8 cellular contexts compared by ENCODE assay signal in the genomic region with DNA sequence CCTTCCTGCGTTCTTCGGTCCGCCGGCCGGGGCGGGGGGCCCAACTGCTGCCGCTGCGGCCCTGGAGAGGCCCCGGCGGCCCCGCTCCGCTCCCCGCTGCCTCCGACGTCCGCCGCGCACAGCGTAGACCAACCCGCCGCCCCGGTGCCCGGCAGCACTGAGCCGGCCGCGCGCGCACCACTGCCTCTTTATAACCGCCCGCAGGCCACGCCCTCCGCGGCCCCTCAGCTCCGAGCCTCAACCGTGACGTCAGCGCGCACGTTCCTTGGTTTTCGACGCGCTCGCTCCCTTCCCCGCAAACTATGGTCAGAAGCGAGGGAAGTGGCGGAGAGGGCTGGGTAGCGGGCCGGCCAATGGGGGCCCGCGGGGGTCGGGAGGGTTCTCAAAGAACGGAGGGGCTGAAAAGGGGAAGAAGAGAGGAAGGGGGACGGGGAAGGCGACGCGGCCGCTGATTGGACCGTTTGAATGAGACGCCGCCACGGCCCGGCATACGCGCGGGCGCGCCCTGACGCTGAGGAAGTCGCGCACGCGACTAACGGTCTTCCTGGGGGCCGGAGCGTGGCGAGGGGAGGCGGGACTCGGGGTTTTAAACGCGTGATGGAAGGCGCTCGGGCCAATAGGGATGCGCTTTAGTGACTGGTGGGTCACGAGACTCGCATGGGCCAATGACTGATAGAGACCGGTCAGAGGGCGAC. TPM values are rescaled to one million over a fixed set of nuclear protein-coding genes. Genes with fewer than 3 reads are reported as not detected.
DNase-seq lines count a peak whose midpoint lies in the region; ATAC-seq, FAIRE-seq and TF ChIP-seq lines count a peak whose summit lies in the region.

A gene (minus strand): TSS at position 164 of the 695 bp plus-strand sequence. CDS start 199 bp downstream, outside the sequence.

- peaks cover 6% of the 10 kb centered on the region for H3K27me3 Mint-ChIP-seq in activated T-cell treated with anti-CD3 and anti-CD28 coated beads, Interleukin-2, amount 50 U/mL, for 72 hours (ENCODE audit: low read depth)

- TF ChIP-seq POLR2A in esophagus muscularis mucosa (IDR thresholded peaks at IDR 0.05; ENCODE audit: low read depth) = peak; percentile 71

- no peaks in the 10 kb centered on the region for H3K27me3 ChIP-seq in esophagus muscularis mucosa

- H3K4me1 Mint-ChIP-seq in activated T-cell treated with anti-CD3 and anti-CD28 coated beads, Interleukin-2, amount 50 U/mL, for 72 hours (ENCODE audit: low read depth) = peaks cover 34% of the 10 kb centered on the region

- peak within 1 kb of the TSS; percentile 93 for H3K27ac Mint-ChIP-seq in activated T-cell treated with anti-CD3 and anti-CD28 coated beads, Interleukin-2, amount 50 U/mL, for 72 hours

- 0% methylated on average over 32 of the region's 87 CpGs for WGBS in esophagus muscularis mucosa

- H3K4me3 Mint-ChIP-seq in activated T-cell treated with anti-CD3 and anti-CD28 coated beads, Interleukin-2, amount 50 U/mL, for 72 hours = peak within 1 kb of the TSS; percentile 88 to 95

- intact Hi-C loops in esophagus muscularis mucosa (cut with DNase I) = no loop called here

- H3K4me3 ChIP-seq in esophagus muscularis mucosa = peak within 1 kb of the TSS; percentile 87 to 98 (median 97)

- DNase-seq in DMS79 (lab: John Stamatoyannopoulos, UW) (peak; percentile 99), RCC 7860 (ENCODE audit: low spot score) (peak; percentile 91), esophagus muscularis mucosa (ENCODE audit: extremely low spot score) (peak; percentile 100), myocyte (ENCODE audit: low read depth) (peak; percentile 100)
- DNase-seq in activated T-cell treated with anti-CD3 and anti-CD28 coated beads, Interleukin-2, amount 50 U/mL, for 72 hours = peak; percentile 96 to 98
- DNase-seq in stimulated activated CD8-positive, alpha-beta memory T cell treated with anti-CD3 and anti-CD28 coated beads, Interleukin-7, amount 100 ng/mL, for 48 hours (ENCODE audit: extremely low read depth in 1 of 2, low read depth in 1 of 2) = peak; percentile 93 to 95

- H3K36me3 ChIP-seq in KOPT-K1 (ENCODE audit: insufficient read depth, low read length) = peaks cover 41% of the 10 kb centered on the region
- peaks cover 12 to 36% (median 31%) of the 10 kb centered on the region in 4 donors for H3K36me3 ChIP-seq in esophagus muscularis mucosa

- H3K36me3 Mint-ChIP-seq in activated T-cell treated with anti-CD3 and anti-CD28 coated beads, Interleukin-2, amount 50 U/mL, for 72 hours (ENCODE audit: insufficient read depth in 2 of 2) = peaks cover 18 to 27% of the 10 kb centered on the region in 2 donors

- peak; percentile 65 for FAIRE-seq in RCC 7860 (lab: Jason Lieb, UNC)

- H3K9me3 Mint-ChIP-seq in activated T-cell treated with anti-CD3 and anti-CD28 coated beads, Interleukin-2, amount 50 U/mL, for 72 hours = peaks cover 0 to 2% of the 10 kb centered on the region in 2 donors

- H3K27ac ChIP-seq in KOPT-K1 (ENCODE audit: low read depth, low read length, poor library complexity, severe bottlenecking) (peak within 1 kb of the TSS; percentile 95), esophagus muscularis mucosa (replicated peaks in 1 of 4) (peak within 1 kb of the TSS; percentile 97 to 99 (median 98))

- H3K4me1 ChIP-seq in esophagus muscularis mucosa = peaks cover 14 to 28% (median 25%) of the 10 kb centered on the region in 4 donors

- peak; percentile 79 for ATAC-seq in GM21786 (IDR thresholded peaks at IDR 0.05; ENCODE audit: unreplicated experiment)
- peak; percentile 85 to 90 for ATAC-seq in activated T-cell treated with anti-CD3 and anti-CD28 coated beads, Interleukin-2, amount 50 U/mL, for 72 hours (replicated peaks in 1 of 2)

- TF ChIP-seq EP300 in esophagus muscularis mucosa (IDR thresholded peaks at IDR 0.05) = no peak

- no peaks in the 10 kb centered on the region for H3K9me3 ChIP-seq in KOPT-K1 (ENCODE audit: insufficient read depth, low read length, poor library complexity, severe bottlenecking)
- H3K9me3 ChIP-seq in esophagus muscularis mucosa = no peaks in the 10 kb centered on the region

- no peak for TF ChIP-seq CTCF in esophagus muscularis mucosa (IDR thresholded peaks at IDR 0.05)

RNA-seq across cellular contexts. Expression of the gene that starts here (rescaled TPM):
- 100 to 1,000 TPM; 192 to 223 TPM for total RNA-seq in activated T-cell treated with anti-CD3 and anti-CD28 coated beads, Interleukin-2, amount 50 U/mL, for 72 hours
- total RNA-seq in esophagus muscularis mucosa (10 to 100 TPM in 3 of 4 donors, 1 to 10 TPM in 1; 9.1 to 37.9 (median 22.0) TPM), myocyte (39.8 and 54.9 TPM in 2 replicates)
- 38.9 TPM for polyA plus RNA-seq in myocyte (2012)

Comparison
In these comparisons a context has a peak if more than half of its experiments do, and no peak if none do; other contexts are left out.
1. Peak in every context shown above with its lines: DNase-seq, ATAC-seq, H3K4me3 ChIP-seq and H3K27ac ChIP-seq.